ENCODE assay signal across 11 cellular contexts in the genomic region with DNA sequence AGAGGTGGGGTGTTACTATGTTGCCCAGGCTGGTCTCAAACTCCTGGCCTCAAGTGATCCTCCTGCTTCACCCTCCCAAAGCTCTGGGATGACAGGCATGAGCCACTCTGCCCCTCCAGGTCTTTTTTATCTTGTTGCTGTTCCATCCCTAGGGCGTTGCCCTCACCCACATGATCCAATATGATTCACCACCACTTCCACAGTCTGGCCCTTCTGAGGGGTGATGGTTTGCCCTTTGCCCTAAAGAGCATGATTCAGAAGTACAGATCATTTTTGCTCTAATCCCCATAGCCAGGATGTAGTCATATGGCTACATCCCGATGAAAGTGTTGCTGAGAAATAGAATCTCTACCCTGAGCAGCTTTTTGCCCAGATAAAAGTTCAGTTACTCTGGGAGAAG. TPM values are rescaled to one million over a fixed set of nuclear protein-coding genes. Genes with fewer than 3 reads are reported as not detected.
A peak's percentile ranks its signal among the peaks of the same experiment; 100 is the strongest.
DNase-seq lines count a peak whose midpoint lies in the region; ATAC-seq and TF ChIP-seq lines count a peak whose summit lies in the region.
"Had no signal": no experiment of that assay in that cellular context is flagged by ENCODE, and none has a peak within 500 bp of the region (broad histone marks: within the 10 kb centered on the region; RNA-seq: fewer than 3 reads in every experiment).

No MANE protein-coding gene starts in this region.

- peaks cover 24% of the 10 kb centered on the region for H3K4me1 Mint-ChIP-seq in HFFc6 (ENCODE audit: low read depth)

- H3K27me3 Mint-ChIP-seq in HFFc6 (ENCODE audit: insufficient read depth), result peaks cover 4% of the 10 kb centered on the region

- H3K36me3 Mint-ChIP-seq in HFFc6 (ENCODE audit: low read depth), result peaks cover 18% of the 10 kb centered on the region

- H3K4me1 ChIP-seq in adipocyte (ENCODE audit: control insufficient read depth, insufficient read depth, low read length), result peaks cover 12% of the 10 kb centered on the region
- H3K4me1 ChIP-seq in thyroid gland, result no peaks in the 10 kb centered on the region

- peak overlapping the region; percentile 61 for H3K4me3 Mint-ChIP-seq in HFFc6
- H3K4me3 Mint-ChIP-seq: naive thymus-derived CD8-positive, alpha-beta T cell had no signal

- no peak overlapping the region for H3K4me3 ChIP-seq in adipocyte (ENCODE audit: low read length)
- no peak overlapping the region for H3K4me3 ChIP-seq in thyroid gland (replicated peaks in 1 of 3)

- TF ChIP-seq CTCF in HFFc6 (IDR thresholded peaks at IDR 0.05), result no peak
- TF ChIP-seq CTCF in thyroid gland (IDR thresholded peaks at IDR 0.05), result no peak

- H3K9me3 ChIP-seq in adipocyte (ENCODE audit: control insufficient read depth, low read length) (no peaks in the 10 kb centered on the region), thyroid gland (no peaks in the 10 kb centered on the region)

- H3K9ac ChIP-seq in adipocyte (ENCODE audit: low read length), result peak overlapping the region; percentile 56

- intact Hi-C loops in thyroid gland (cut with DNase I) (no loop called here), left ventricle myocardium superior (cut with micrococcal nuclease) (no loop called here)

- H3K36me3 ChIP-seq in adipocyte (ENCODE audit: control insufficient read depth, insufficient read depth, low read length, severe bottlenecking), result no peaks in the 10 kb centered on the region
- H3K36me3 ChIP-seq in thyroid gland, result no peaks in the 10 kb centered on the region
- H3K36me3 ChIP-seq: WERI-Rb-1 had no signal

- H3K27me3 ChIP-seq in adipocyte (replicated peaks; ENCODE audit: control insufficient read depth, insufficient read depth, low read length) (no peaks in the 10 kb centered on the region), thyroid gland (no peaks in the 10 kb centered on the region)

- no peaks in the 10 kb centered on the region for H3K9me3 Mint-ChIP-seq in HFFc6
- H3K9me3 Mint-ChIP-seq: naive thymus-derived CD8-positive, alpha-beta T cell had no signal

- DNase-seq in AG08395 (ENCODE audit: low spot score) (peak; percentile 96), HFFc6 (peak; percentile 95), adipocyte (ENCODE audit: low read depth) (peak; percentile 77), left lobe of liver (ENCODE audit: low spot score) (no peak), cerebellum (ENCODE audit: low spot score) (no peak), thyroid gland (no peak), left ventricle myocardium superior (no peak)
- DNase-seq: MM.1S; naive thymus-derived CD8-positive, alpha-beta T cell; WERI-Rb-1 had no signal

- WGBS in thyroid gland, 2 donors, result 70 to 76% methylated on average over 2 of the region's 2 CpGs

- ATAC-seq in left lobe of liver (peak; percentile 39), HG02852 (IDR thresholded peaks at IDR 0.05; ENCODE audit: unreplicated experiment) (no peak), left ventricle myocardium superior (no peak)
- ATAC-seq: naive thymus-derived CD8-positive, alpha-beta T cell had no signal

- no peak overlapping the region for H3K27ac ChIP-seq in thyroid gland
- H3K27ac ChIP-seq: WERI-Rb-1 had no signal

- no peak for TF ChIP-seq POLR2A in thyroid gland (IDR thresholded peaks at IDR 0.05)

- H3K27ac Mint-ChIP-seq in HFFc6, result peak overlapping the region; percentile 98

RNA-seq across cellular contexts. Expression of gene STX4, which starts 18.8 kb away (rescaled TPM):
- total RNA-seq in HFFc6 (2021; fragmentation: NEBNext Ultra II Directional; extraction: Animal tissue kit (Norgen Biotek cat#: 25700)), result 10 to 100 TPM; 56.3 to 71.2 (median 64.2) TPM
- total RNA-seq in left lobe of liver (24.6 TPM), cerebellum (16.4 TPM), thyroid gland (10 to 100 TPM; 26.8 to 47.6 (median 39.9) TPM), left ventricle myocardium superior (42.4 TPM)

RNA-seq across cellular contexts. Expression of gene ZNF668, which starts 21.9 kb away (rescaled TPM):
- 10 to 100 TPM; 15.0 to 24.5 (median 17.5) TPM for total RNA-seq in HFFc6 (2021; fragmentation: NEBNext Ultra II Directional; extraction: Animal tissue kit (Norgen Biotek cat#: 25700))
- 3.6 TPM for total RNA-seq in left lobe of liver
- total RNA-seq in cerebellum, result 9.3 TPM
- total RNA-seq in thyroid gland, result 10 to 100 TPM in 3 of 4 donors, 1 to 10 TPM in 1; 9.0 to 15.2 (median 11.9) TPM
- total RNA-seq in left ventricle myocardium superior, result 3.9 TPM

RNA-seq across cellular contexts. Expression of gene ZNF646, which starts 22.1 kb away (rescaled TPM):
- 10 to 100 TPM; 13.0 to 16.3 (median 14.7) TPM for total RNA-seq in HFFc6 (2021; fragmentation: NEBNext Ultra II Directional; extraction: Animal tissue kit (Norgen Biotek cat#: 25700))
- total RNA-seq in left lobe of liver (6.7 TPM), cerebellum (16.7 TPM), thyroid gland (10 to 100 TPM; 13.3 to 20.1 (median 17.7) TPM), left ventricle myocardium superior (9.9 TPM)

RNA-seq across cellular contexts. Expression of gene PRSS53, which starts 36.6 kb away (rescaled TPM):
- total RNA-seq in HFFc6 (2021; fragmentation: NEBNext Ultra II Directional; extraction: Animal tissue kit (Norgen Biotek cat#: 25700)), result 1 to 10 TPM in 5 of 6 experiments, under 1 TPM in 1; 0.85 to 2.6 (median 1.4) TPM
- total RNA-seq in left lobe of liver (4.4 TPM), cerebellum (5.0 TPM), thyroid gland (1 to 10 TPM in 3 of 4 donors, under 1 TPM in 1; 0.93 to 1.9 (median 1.6) TPM), left ventricle myocardium superior (0.87 TPM)

RNA-seq across cellular contexts. Expression of gene STX1B, which starts 41.7 kb away (rescaled TPM):
- total RNA-seq in HFFc6 (2021; fragmentation: NEBNext Ultra II Directional; extraction: Animal tissue kit (Norgen Biotek cat#: 25700)), result 1 to 10 TPM; 6.7 to 9.9 (median 7.1) TPM
- 4.2 TPM for total RNA-seq in left lobe of liver
- 22.5 TPM for total RNA-seq in cerebellum
- under 1 TPM in 2 of 4 donors, not detected in 2; 0.34 to 0.40 TPM for total RNA-seq in thyroid gland
- total RNA-seq in left ventricle myocardium superior, result 0.40 TPM

Comparison
In these comparisons a context has a peak if more than half of its experiments do, and no peak if none do; other contexts are left out.
1. DNase-seq: peak in AG08395 (single experiment), HFFc6 (single experiment) and adipocyte (single experiment); none in left lobe of liver (single experiment), cerebellum (single experiment), thyroid gland (0 of 2) and left ventricle myocardium superior (single experiment).